13 cellular contexts compared by ENCODE assay signal in genomic region chr19:6500837-6501739, GRCh38. TPM values are rescaled to one million over a fixed set of nuclear protein-coding genes. Genes with fewer than 3 reads are reported as not detected.
DNase-seq lines count a peak whose midpoint lies in the region; ATAC-seq, FAIRE-seq and TF ChIP-seq lines count a peak whose summit lies in the region.
"Had no signal": no experiment of that assay in that cellular context is flagged by ENCODE, and none has a peak within 500 bp of the region (broad histone marks: within the 10 kb centered on the region; RNA-seq: fewer than 3 reads in every experiment).

No MANE protein-coding gene starts in this region.

- no peak overlapping the region for H3T11ph ChIP-seq in H9 (ENCODE audit: low read length)

- no peak for TF ChIP-seq EP300 in K562 (IDR thresholded peaks at IDR 0.05; ENCODE audit: low read length)

- H3K79me2 ChIP-seq in H9 (ENCODE audit: insufficient read depth, low read length) (no peaks in the 10 kb centered on the region), K562 (ENCODE audit: control insufficient read depth, insufficient read depth, low read length) (no peaks in the 10 kb centered on the region)

- H3K9me1 ChIP-seq in K562 (ENCODE audit: control insufficient read depth, insufficient read depth, low read length): peaks cover 5% of the 10 kb centered on the region

- H3K4me3 ChIP-seq in BLaER1 treated with 17β-estradiol and CSF1 and Interleukin-3, amounts not matched to agents 10 nM and 100 nM: peak overlapping the region; percentile 76 to 89 (median 83)
- H3K4me3 ChIP-seq in K562: no peak overlapping the region

- H3K4me1 ChIP-seq in BLaER1 treated with 17β-estradiol and CSF1 and Interleukin-3, amounts not matched to agents 10 nM and 100 nM: peaks cover 35 to 61% (median 52%) of the 10 kb centered on the region in 10 experiments
- H3K4me1 ChIP-seq in H9 (ENCODE audit: insufficient read depth, low read length): no peaks in the 10 kb centered on the region
- H3K4me1 ChIP-seq in K562 (replicated peaks in 1 of 2; ENCODE audit: control insufficient read depth in 2 of 2, insufficient read depth in 2 of 2, low read length in 2 of 2): peaks cover 7 to 45% of the 10 kb centered on the region in 2 experiments; a peak in 4 of 5 replicates

- H2BK5ac ChIP-seq in H9 (ENCODE audit: insufficient read length, low read length): no peak overlapping the region

- peak overlapping the region in 8 of 11 experiments; percentile 68 to 76 (median 73); a peak in 15 of 22 replicates for H3K27ac ChIP-seq in BLaER1 treated with 17β-estradiol and CSF1 and Interleukin-3, amounts not matched to agents 10 nM and 100 nM
- H3K27ac ChIP-seq in H9 (ENCODE audit: insufficient read length, low read depth, low read length) (no peak overlapping the region), K562 (ENCODE audit: extremely low read depth, low read depth, low read length) (no peak overlapping the region)
- H3K27ac ChIP-seq: body of pancreas, prostate gland had no signal

- H3K56ac ChIP-seq in H9 (ENCODE audit: insufficient read length, low read depth, low read length): no peak overlapping the region

- H4K8ac ChIP-seq in H9 (replicated peaks; ENCODE audit: insufficient read length, low read depth, low read length): no peak overlapping the region

- DNase-seq in H9 (no peak), K562 (ENCODE audit: extremely low read depth in 1 of 4, low spot score in 3 of 4) (no peak), SW 1271 (lab: John Stamatoyannopoulos, UW) (no peak), MV-4-11 (lab: John Stamatoyannopoulos, UW) (no peak), nucleus accumbens (lab: John Stamatoyannopoulos, UW) (no peak)
- DNase-seq in naive thymus-derived CD8-positive, alpha-beta T cell: no peak
- DNase-seq: DMS79 treated with DMSO at 0.1 percent for 48 hours, NCI-H748 treated with DMSO at 0.1 percent for 48 hours had no signal

- no peak for FAIRE-seq in K562 (lab: Jason Lieb, UNC)
- FAIRE-seq: HTR-8/SVneo had no signal

- TF ChIP-seq RAD21 in K562 (CRISPR knock-in tag; conservative IDR thresholded peaks at IDR 0.05 in 1 of 2, IDR thresholded peaks at IDR 0.05 in 1 of 2): no peak

- WGBS in H9 (ENCODE audit: extremely low coverage, insufficient read length, low lambda C conversion rate): no CpG with 5 or more reads among the region's 24 CpGs
- 62% methylated on average over 24 of the region's 24 CpGs for WGBS in K562 (ENCODE audit: insufficient coverage, low coverage, missing lambda C conversion rate)

- peaks cover 0 to 7% (median 0%) of the 10 kb centered on the region in 11 experiments; a peak in 2 of 22 replicates for H4K20me1 ChIP-seq in BLaER1 treated with 17β-estradiol and CSF1 and Interleukin-3, amounts not matched to agents 10 nM and 100 nM
- H4K20me1 ChIP-seq in H9 (ENCODE audit: control insufficient read depth, insufficient read depth, insufficient read length) (no peaks in the 10 kb centered on the region), K562 (replicated peaks; ENCODE audit: control insufficient read depth, insufficient read depth, low read length) (no peaks in the 10 kb centered on the region)

- H3K23me2 ChIP-seq in H9 (ENCODE audit: insufficient read length, low read depth, low read length, poor library complexity, severe bottlenecking): peaks cover 9% of the 10 kb centered on the region

- H3K9me3 Mint-ChIP-seq in H9: no peaks in the 10 kb centered on the region
- no peaks in the 10 kb centered on the region for H3K9me3 Mint-ChIP-seq in naive thymus-derived CD8-positive, alpha-beta T cell

- H4K5ac ChIP-seq in H9 (ENCODE audit: insufficient read length, low read depth, low read length): no peak overlapping the region

- H3K27ac Mint-ChIP-seq in H9: no peak overlapping the region
- peak overlapping the region in 8 of 10 donors; percentile 43 to 90 (median 77) for H3K27ac Mint-ChIP-seq in naive thymus-derived CD8-positive, alpha-beta T cell

- no peak overlapping the region for H2BK20ac ChIP-seq in H9 (ENCODE audit: low read depth, low read length, poor library complexity, severe bottlenecking)

- H2BK12ac ChIP-seq in H9 (ENCODE audit: insufficient read length, low read depth, low read length): no peak overlapping the region

- H3K4ac ChIP-seq in H9 (ENCODE audit: low read depth, low read length): no peak overlapping the region

- H3K27me3 Mint-ChIP-seq in H9 (ENCODE audit: low read depth): peaks cover 28% of the 10 kb centered on the region
- peaks cover 0 to 5% (median 0%) of the 10 kb centered on the region in 5 donors for H3K27me3 Mint-ChIP-seq in naive thymus-derived CD8-positive, alpha-beta T cell

- H2BK15ac ChIP-seq in H9 (ENCODE audit: low read depth, low read length): no peak overlapping the region

- peak overlapping the region; percentile 71 to 85 (median 80) for H3K9ac ChIP-seq in BLaER1 treated with 17β-estradiol and CSF1 and Interleukin-3, amounts not matched to agents 10 nM and 100 nM
- H3K9ac ChIP-seq in H9 (ENCODE audit: extremely low read depth, insufficient read length, low read length) (no peak overlapping the region), K562 (ENCODE audit: insufficient read depth in 1 of 2, low read depth in 2 of 2, low read length in 2 of 2) (peak overlapping the region in 1 of 2 experiments; percentile 71; a peak in 2 of 4 replicates)

- CTCF ChIA-PET in K562 (lab: Yijun Ruan, JAX; ENCODE audit: low intra/inter-chr PET ratio): interaction anchor here (0.6 kb wide), 1 partner anchor 39 kb away, joined by 4 read pairs; no protein-coding TSS in a partner anchor

- H3K23ac ChIP-seq in H9 (ENCODE audit: insufficient read length, low read depth, low read length): no peak overlapping the region

- no peak for TF ChIP-seq POLR2A in K562 (conservative IDR thresholded peaks at IDR 0.05)

- H2AK5ac ChIP-seq in H9 (ENCODE audit: insufficient read length, low read length): no peak overlapping the region

- H3K9me3 ChIP-seq in BLaER1 treated with 17β-estradiol and CSF1 and Interleukin-3, amounts not matched to agents 10 nM and 100 nM (replicated peaks in 1 of 11): no peaks in the 10 kb centered on the region
- no peaks in the 10 kb centered on the region for H3K9me3 ChIP-seq in H9 (ENCODE audit: control insufficient read depth, low read depth, low read length)
- H3K9me3 ChIP-seq in K562 (replicated peaks; ENCODE audit: control insufficient read depth, insufficient read depth, low read depth, low read length): no peaks in the 10 kb centered on the region
- H3K9me3 ChIP-seq: body of pancreas, prostate gland had no signal

- in situ Hi-C loops in K562 (cut with MboI): no loop called here

- H3K4me1 Mint-ChIP-seq in H9: peaks cover 7 to 9% of the 10 kb centered on the region in 2 experiments
- peaks cover 5 to 29% (median 21%) of the 10 kb centered on the region in 4 donors for H3K4me1 Mint-ChIP-seq in naive thymus-derived CD8-positive, alpha-beta T cell

- no peak overlapping the region for H4K91ac ChIP-seq in H9 (ENCODE audit: insufficient read length, low read depth, low read length)

- H3K36me3 ChIP-seq in BLaER1 treated with 17β-estradiol and CSF1 and Interleukin-3, amounts not matched to agents 10 nM and 100 nM: peaks cover 0 to 12% (median 1%) of the 10 kb centered on the region in 11 experiments; a peak in 12 of 22 replicates
- no peaks in the 10 kb centered on the region for H3K36me3 ChIP-seq in K562 (ENCODE audit: control insufficient read depth, insufficient read depth, low read length)
- H3K36me3 ChIP-seq: prostate gland had no signal

- H3K79me1 ChIP-seq in H9 (ENCODE audit: insufficient read depth, low read depth, low read length, poor library complexity, severe bottlenecking): no peaks in the 10 kb centered on the region

- peaks cover 0 to 9% (median 4%) of the 10 kb centered on the region in 3 experiments; a peak in 5 of 7 replicates for H3K36me3 Mint-ChIP-seq in H9 (ENCODE audit: insufficient read depth in 1 of 3, low read depth in 3 of 3)
- peaks cover 0 to 2% (median 0%) of the 10 kb centered on the region in 3 donors for H3K36me3 Mint-ChIP-seq in naive thymus-derived CD8-positive, alpha-beta T cell

- no peak overlapping the region for H3K18ac ChIP-seq in H9 (ENCODE audit: insufficient read length, low read depth, low read length)

- no peak for TF ChIP-seq CTCF in H9 (conservative IDR thresholded peaks at IDR 0.05)
- no peak for TF ChIP-seq CTCF in K562 (IDR thresholded peaks at IDR 0.05 in 2 of 3, conservative IDR thresholded peaks at IDR 0.05 in 1 of 3; ENCODE audit: insufficient read depth in 2 of 3, low read depth in 1 of 3, low read length in 3 of 3)

- H3K4me3 Mint-ChIP-seq in H9: peak overlapping the region; percentile 76 to 94
- peak overlapping the region; percentile 85 to 96 (median 90) for H3K4me3 Mint-ChIP-seq in naive thymus-derived CD8-positive, alpha-beta T cell

- ATAC-seq in K562 (no peak), GM21526 (IDR thresholded peaks at IDR 0.05; ENCODE audit: low FRiP score, unreplicated experiment) (no peak)
- ATAC-seq in naive thymus-derived CD8-positive, alpha-beta T cell: no peak

- POLR2A ChIA-PET in K562 (lab: Yijun Ruan, JAX): interaction anchor here (0.5 to 1.0 kb wide), 3 partner anchors 10 to 1107 kb away, joined by 3 read pairs; no protein-coding TSS in a partner anchor
- POLR2A ChIA-PET in naive thymus-derived CD8-positive, alpha-beta T cell (lab: Charles Lee): interaction anchor here (0.9 to 1.2 kb wide), 3 partner anchors 14 to 42 kb away, joined by 3 to 5 read pairs (median 4); partner anchors contain the start of gene SLC25A23

- intact Hi-C loops in K562 (cut with micrococcal nuclease): no loop called here

- no peak overlapping the region for H2BK120ac ChIP-seq in H9 (ENCODE audit: low read depth, low read length, poor library complexity, severe bottlenecking)

- no peak overlapping the region for H3K14ac ChIP-seq in H9 (ENCODE audit: insufficient read depth, low read length)

- H3K4me2 ChIP-seq in BLaER1 treated with 17β-estradiol and CSF1 and Interleukin-3, amounts not matched to agents 10 nM and 100 nM: peak overlapping the region; percentile 90 to 99 (median 96)
- peak overlapping the region; percentile 50 for H3K4me2 ChIP-seq in H9 (ENCODE audit: insufficient read depth, insufficient read length, low read length)
- no peak overlapping the region for H3K4me2 ChIP-seq in K562 (ENCODE audit: insufficient read depth, low read length)

- H3K27me3 ChIP-seq in BLaER1 treated with 17β-estradiol and CSF1 and Interleukin-3, amounts not matched to agents 10 nM and 100 nM: no peaks in the 10 kb centered on the region
- no peaks in the 10 kb centered on the region for H3K27me3 ChIP-seq in H9 (ENCODE audit: insufficient read depth, low read length)
- H3K27me3 ChIP-seq in K562 (ENCODE audit: control insufficient read depth in 2 of 2, insufficient read depth in 2 of 2, low read length in 2 of 2): no peaks in the 10 kb centered on the region
- H3K27me3 ChIP-seq: body of pancreas had no signal

- H2AFZ ChIP-seq in H9 (ENCODE audit: low read length) (no peak overlapping the region), K562 (ENCODE audit: low read depth, low read length) (no peak overlapping the region; the same call in 1 of the 2 replicates)

- no TSS peak for BruUV-seq in K562 (replicated peaks; lab: Mats Ljungman, UMichigan)

RNA-seq across cellular contexts. Expression of gene TUBB4A, which starts 1.0 kb away (rescaled TPM):
- total RNA-seq in H9 (2021) (19.5 and 20.3 TPM in 2 replicates), K562 (2014; rRNA removed) (1.0 and 1.5 TPM in 2 replicates), K562 (2014; rRNA removed; fragmentation: Illumina TruSeq; extraction: Trizol) (0.26 and 0.44 TPM in 2 replicates), K562 (2015; rRNA removed; fragmentation: Illumina TruSeq; extraction: Trizol) (0.62 and 0.68 TPM in 2 replicates), K562 (2021) (6.2 and 7.0 TPM in 2 replicates)
- total RNA-seq in K562 (2011; cell fraction: chromatin; rRNA removed; ENCODE audit: low replicate concordance): 0.95 and 1.9 TPM in 2 replicates
- 1.3 and 1.7 TPM in 2 replicates for total RNA-seq in K562 (2011; cell fraction: nucleolus; rRNA removed)
- 1.5 and 2.5 TPM in 2 replicates for total RNA-seq in K562 (2011; cell fraction: nucleoplasm; rRNA removed)
- polyA plus RNA-seq in K562 (2011; rRNA removed) (0.75 and 0.81 TPM in 2 replicates), K562 (2014; fragmentation: Illumina TruSeq; extraction: Trizol) (2.9 and 3.9 TPM in 2 replicates), K562 (2014; fragmentation: Nextera tagmentation; extraction: Ambion mirVana) (under 1 TPM; 0.14 to 0.15 TPM), K562 (2014; rRNA removed) (1.7 TPM in 2 replicates)
- polyA plus RNA-seq in K562 (2011; cell fraction: cytosol; rRNA removed): 2.2 and 3.2 TPM in 2 replicates
- 0.86 and 1.5 TPM in 2 replicates for polyA plus RNA-seq in K562 (2011; cell fraction: nucleus; rRNA removed)
- 5.6 and 11.4 TPM in 2 replicates for polyA plus RNA-seq in K562 (2012)
- polyA minus RNA-seq in K562 (2011; rRNA and poly(A)+ RNA removed): 0.51 and 1.4 TPM in 2 replicates
- polyA minus RNA-seq in K562 (2011; cell fraction: cytosol; rRNA and poly(A)+ RNA removed): 8.2 and 9.8 TPM in 2 replicates
- polyA minus RNA-seq in K562 (2011; cell fraction: nucleus; rRNA and poly(A)+ RNA removed): 0.81 and 2.2 TPM in 2 replicates
- total RNA-seq in naive thymus-derived CD8-positive, alpha-beta T cell: 1 to 10 TPM; 7.6 to 8.8 TPM
- polyA plus RNA-seq in naive thymus-derived CD8-positive, alpha-beta T cell: 1 to 10 TPM; 2.8 to 7.3 (median 5.2) TPM

RNA-seq across cellular contexts. Expression of gene DENND1C, which starts 19.5 kb away (rescaled TPM):
- 2.4 TPM in 2 replicates for total RNA-seq in H9 (2021)
- 0.69 TPM in 2 replicates for total RNA-seq in K562 (2011; cell fraction: chromatin; rRNA removed; ENCODE audit: low replicate concordance)
- total RNA-seq in K562 (2011; cell fraction: nucleolus; rRNA removed): 0.39 and 0.67 TPM in 2 replicates
- total RNA-seq in K562 (2011; cell fraction: nucleoplasm; rRNA removed): 0.37 TPM in 1 of 2 replicates, not detected in the other
- 0.09 and 0.16 TPM in 2 replicates for total RNA-seq in K562 (2014; rRNA removed)
- total RNA-seq in K562 (2014; rRNA removed; fragmentation: Illumina TruSeq; extraction: Trizol): 0.18 TPM in 1 of 2 replicates, not detected in the other
- 0.15 and 0.43 TPM in 2 replicates for total RNA-seq in K562 (2015; rRNA removed; fragmentation: Illumina TruSeq; extraction: Trizol)
- 0.49 and 0.78 TPM in 2 replicates for total RNA-seq in K562 (2021)
- polyA plus RNA-seq in K562 (2011; rRNA removed): 0.29 and 1.1 TPM in 2 replicates
- 0.54 and 0.91 TPM in 2 replicates for polyA plus RNA-seq in K562 (2011; cell fraction: cytosol; rRNA removed)
- polyA plus RNA-seq in K562 (2011; cell fraction: nucleus; rRNA removed): 2.0 and 3.1 TPM in 2 replicates
- 0.68 and 1.4 TPM in 2 replicates for polyA plus RNA-seq in K562 (2012)
- polyA plus RNA-seq in K562 (2014; fragmentation: Illumina TruSeq; extraction: Trizol): 0.33 and 0.34 TPM in 2 replicates
- polyA plus RNA-seq in K562 (2014; fragmentation: Nextera tagmentation; extraction: Ambion mirVana): under 1 TPM in 1 of 2 experiments, not detected in 1; 0.03 TPM
- polyA plus RNA-seq in K562 (2014; rRNA removed): 0.19 and 1.2 TPM in 2 replicates
- 0.09 TPM in 1 of 2 replicates, not detected in the other for polyA minus RNA-seq in K562 (2011; rRNA and poly(A)+ RNA removed)
- polyA minus RNA-seq in K562 (2011; cell fraction: cytosol; rRNA and poly(A)+ RNA removed): not detected in 2 replicates
- 0.27 and 0.78 TPM in 2 replicates for polyA minus RNA-seq in K562 (2011; cell fraction: nucleus; rRNA and poly(A)+ RNA removed)
- total RNA-seq in naive thymus-derived CD8-positive, alpha-beta T cell: 100 to 1,000 TPM; 105 to 110 TPM
- polyA plus RNA-seq in naive thymus-derived CD8-positive, alpha-beta T cell: 100 to 1,000 TPM in 1 of 3 donors, 10 to 100 TPM in 2; 35.4 to 106 (median 67.7) TPM

RNA-seq across cellular contexts. Expression of gene TNFSF9, which starts 29.7 kb away (rescaled TPM):
- total RNA-seq in H9 (2021) (1.9 and 2.1 TPM in 2 replicates), K562 (2014; rRNA removed) (13.8 and 17.7 TPM in 2 replicates), K562 (2014; rRNA removed; fragmentation: Illumina TruSeq; extraction: Trizol) (6.5 TPM in 2 replicates), K562 (2015; rRNA removed; fragmentation: Illumina TruSeq; extraction: Trizol) (6.2 and 7.6 TPM in 2 replicates), K562 (2021) (17.9 and 18.9 TPM in 2 replicates)
- total RNA-seq in K562 (2011; cell fraction: chromatin; rRNA removed; ENCODE audit: low replicate concordance): 5.5 and 15.4 TPM in 2 replicates
- 19.5 and 27.3 TPM in 2 replicates for total RNA-seq in K562 (2011; cell fraction: nucleolus; rRNA removed)
- 20.7 and 24.7 TPM in 2 replicates for total RNA-seq in K562 (2011; cell fraction: nucleoplasm; rRNA removed)
- polyA plus RNA-seq in K562 (2011; rRNA removed) (15.1 and 19.2 TPM in 2 replicates), K562 (2014; fragmentation: Illumina TruSeq; extraction: Trizol) (4.7 and 6.4 TPM in 2 replicates), K562 (2014; fragmentation: Nextera tagmentation; extraction: Ambion mirVana) (1 to 10 TPM; 1.4 to 2.1 TPM), K562 (2014; rRNA removed) (9.8 and 11.9 TPM in 2 replicates)
- 20.1 and 36.9 TPM in 2 replicates for polyA plus RNA-seq in K562 (2011; cell fraction: cytosol; rRNA removed)
- 11.4 and 12.1 TPM in 2 replicates for polyA plus RNA-seq in K562 (2011; cell fraction: nucleus; rRNA removed)
- 14.1 and 19.0 TPM in 2 replicates for polyA plus RNA-seq in K562 (2012)
- 5.3 and 5.5 TPM in 2 replicates for polyA minus RNA-seq in K562 (2011; rRNA and poly(A)+ RNA removed)
- 11.5 and 17.7 TPM in 2 replicates for polyA minus RNA-seq in K562 (2011; cell fraction: cytosol; rRNA and poly(A)+ RNA removed)
- polyA minus RNA-seq in K562 (2011; cell fraction: nucleus; rRNA and poly(A)+ RNA removed): 5.0 and 6.9 TPM in 2 replicates
- 1 to 10 TPM in 1 of 2 experiments, under 1 TPM in 1; 0.30 to 1.0 TPM for total RNA-seq in naive thymus-derived CD8-positive, alpha-beta T cell
- polyA plus RNA-seq in naive thymus-derived CD8-positive, alpha-beta T cell: under 1 TPM in 2 of 3 donors, not detected in 1; 0.25 to 0.54 TPM

RNA-seq across cellular contexts. Expression of gene CRB3, which starts 37.0 kb away (rescaled TPM):
- total RNA-seq in H9 (2021) (31.4 and 32.1 TPM in 2 replicates), K562 (2014; rRNA removed) (0.57 TPM in 1 of 2 replicates, not detected in the other), K562 (2014; rRNA removed; fragmentation: Illumina TruSeq; extraction: Trizol) (not detected in 2 replicates), K562 (2015; rRNA removed; fragmentation: Illumina TruSeq; extraction: Trizol) (not detected in 2 replicates), K562 (2021) (0.49 and 0.65 TPM in 2 replicates)
- total RNA-seq in K562 (2011; cell fraction: chromatin; rRNA removed; ENCODE audit: low replicate concordance): 0.21 TPM in 1 of 2 replicates, not detected in the other
- not detected in 2 replicates for total RNA-seq in K562 (2011; cell fraction: nucleolus; rRNA removed)
- total RNA-seq in K562 (2011; cell fraction: nucleoplasm; rRNA removed): not detected in 2 replicates
- polyA plus RNA-seq in K562 (2011; rRNA removed) (0.11 TPM in 1 of 2 replicates, not detected in the other), K562 (2014; fragmentation: Illumina TruSeq; extraction: Trizol) (not detected in 2 replicates), K562 (2014; fragmentation: Nextera tagmentation; extraction: Ambion mirVana) (not detected), K562 (2014; rRNA removed) (0.18 TPM in 1 of 2 replicates, not detected in the other)
- polyA plus RNA-seq in K562 (2011; cell fraction: cytosol; rRNA removed): 0.18 TPM in 1 of 2 replicates, not detected in the other
- 0.17 TPM in 1 of 2 replicates, not detected in the other for polyA plus RNA-seq in K562 (2011; cell fraction: nucleus; rRNA removed)
- polyA plus RNA-seq in K562 (2012): 0.13 and 0.15 TPM in 2 replicates
- polyA minus RNA-seq in K562 (2011; rRNA and poly(A)+ RNA removed): not detected in 2 replicates
- not detected in 2 replicates for polyA minus RNA-seq in K562 (2011; cell fraction: cytosol; rRNA and poly(A)+ RNA removed)
- not detected in 2 replicates for polyA minus RNA-seq in K562 (2011; cell fraction: nucleus; rRNA and poly(A)+ RNA removed)
- total RNA-seq in naive thymus-derived CD8-positive, alpha-beta T cell: 10 to 100 TPM in 1 of 2 experiments, 1 to 10 TPM in 1; 8.5 to 10.5 TPM
- 1 to 10 TPM; 4.3 to 5.8 (median 5.7) TPM for polyA plus RNA-seq in naive thymus-derived CD8-positive, alpha-beta T cell

RNA-seq across cellular contexts. Expression of gene SLC25A23, which starts 41.5 kb away (rescaled TPM):
- total RNA-seq in H9 (2021) (35.0 and 42.9 TPM in 2 replicates), K562 (2014; rRNA removed) (40.4 and 57.2 TPM in 2 replicates), K562 (2014; rRNA removed; fragmentation: Illumina TruSeq; extraction: Trizol) (26.2 and 26.6 TPM in 2 replicates), K562 (2015; rRNA removed; fragmentation: Illumina TruSeq; extraction: Trizol) (25.8 and 26.0 TPM in 2 replicates), K562 (2021) (72.0 and 75.1 TPM in 2 replicates)
- 29.1 and 59.8 TPM in 2 replicates for total RNA-seq in K562 (2011; cell fraction: chromatin; rRNA removed; ENCODE audit: low replicate concordance)
- total RNA-seq in K562 (2011; cell fraction: nucleolus; rRNA removed): 30.5 and 33.7 TPM in 2 replicates
- total RNA-seq in K562 (2011; cell fraction: nucleoplasm; rRNA removed): 23.0 and 27.6 TPM in 2 replicates
- polyA plus RNA-seq in K562 (2011; rRNA removed) (18.7 and 20.9 TPM in 2 replicates), K562 (2014; fragmentation: Illumina TruSeq; extraction: Trizol) (64.3 and 70.5 TPM in 2 replicates), K562 (2014; fragmentation: Nextera tagmentation; extraction: Ambion mirVana) (1 to 10 TPM; 6.1 to 6.5 TPM), K562 (2014; rRNA removed) (44.3 and 47.5 TPM in 2 replicates)
- polyA plus RNA-seq in K562 (2011; cell fraction: cytosol; rRNA removed): 26.3 and 40.4 TPM in 2 replicates
- 29.0 and 43.3 TPM in 2 replicates for polyA plus RNA-seq in K562 (2011; cell fraction: nucleus; rRNA removed)
- 50.5 and 59.9 TPM in 2 replicates for polyA plus RNA-seq in K562 (2012)
- polyA minus RNA-seq in K562 (2011; rRNA and poly(A)+ RNA removed): 11.8 and 15.9 TPM in 2 replicates
- 43.9 and 56.2 TPM in 2 replicates for polyA minus RNA-seq in K562 (2011; cell fraction: cytosol; rRNA and poly(A)+ RNA removed)
- 8.1 and 11.1 TPM in 2 replicates for polyA minus RNA-seq in K562 (2011; cell fraction: nucleus; rRNA and poly(A)+ RNA removed)
- total RNA-seq in naive thymus-derived CD8-positive, alpha-beta T cell: 10 to 100 TPM; 19.0 to 24.5 TPM
- 10 to 100 TPM; 14.6 to 29.6 (median 15.9) TPM for polyA plus RNA-seq in naive thymus-derived CD8-positive, alpha-beta T cell

Comparison
In these comparisons a context has a peak if more than half of its experiments do, and no peak if none do; other contexts are left out.
1. H3K27ac ChIP-seq: peak in BLaER1 treated with 17β-estradiol and CSF1 and Interleukin-3, amounts not matched to agents 10 nM and 100 nM (8 of 11); none in H9 (single experiment) and K562 (single experiment).
2. H3K27ac Mint-ChIP-seq: peak in naive thymus-derived CD8-positive, alpha-beta T cell (8 of 10); none in H9 (0 of 3).
3. RNA of gene DENND1C, which starts 19.5 kb away (total RNA-seq): 105 to 110 TPM in naive thymus-derived CD8-positive, alpha-beta T cell; 2.4 TPM in H9 and 0.09 to 0.78 TPM in K562; every median in the first group is over 10 times any median in the second.